In genomic region chrX:135308345-135308855, GRCh38 we compare ENCODE assay signal across 1 cellular context.
TF ChIP-seq lines count a peak whose summit lies in the region.

No MANE protein-coding gene starts in this region.

TF ChIP-seq in K562, 482 proteins besides CTCF, POLR2A, EP300 and RAD21:
- TF ChIP-seq PREB (CRISPR knock-in tag; IDR thresholded peaks at IDR 0.05), result no peak
- TF ChIP-seq NFIC (IDR thresholded peaks at IDR 0.05), result peak; percentile 69
- no peak for TF ChIP-seq TARDBP (IDR thresholded peaks at IDR 0.05)
- TF ChIP-seq MAFF (IDR thresholded peaks at IDR 0.05; ENCODE audit: low read length), result 0 out of 2 replicates have a peak, but pooled peaks have one; percentile 14
- peak; percentile 35; the same call in 1 of the 2 replicates for TF ChIP-seq ZNF316 (IDR thresholded peaks at IDR 0.05)
- 0 out of 2 replicates have a peak, but pooled peaks have one; percentile 11 for TF ChIP-seq MAFG (tag; conservative IDR thresholded peaks at IDR 0.05)
- 0 out of 2 replicates have a peak, but pooled peaks have one; percentile 5 for TF ChIP-seq C11orf30 (IDR thresholded peaks at IDR 0.05; ENCODE audit: low read depth)
- TF ChIP-seq NFIX (CRISPR knock-in tag; IDR thresholded peaks at IDR 0.05; ENCODE audit: low read depth), result peak; percentile 62
TF ChIP-seq in K562: peak in this region for 6.
